Comparison of ENCODE assay signal across 4 cellular contexts in the genomic region with DNA sequence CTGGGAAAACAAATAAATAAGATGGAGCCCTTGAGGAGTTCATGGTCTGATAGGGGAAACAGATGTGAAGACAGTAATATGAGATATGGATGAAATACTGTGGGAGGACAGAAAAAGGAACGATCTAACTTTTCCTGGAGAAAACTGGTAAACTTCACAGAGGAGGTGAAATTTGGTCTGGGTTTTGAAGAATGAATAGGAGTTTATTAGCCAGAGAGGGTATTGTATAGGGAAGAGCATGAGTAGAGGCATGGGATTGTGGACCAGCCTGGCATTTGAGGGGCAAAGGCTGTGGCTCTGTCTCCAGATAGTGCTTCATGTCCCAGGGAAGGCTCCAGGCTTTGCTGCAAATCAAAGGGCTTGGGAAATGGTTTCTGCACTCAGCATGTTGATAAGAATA. TPM values are rescaled to one million over a fixed set of nuclear protein-coding genes. Genes with fewer than 3 reads are reported as not detected.
"Had no signal": no experiment of that assay in that cellular context is flagged by ENCODE, and none has a peak within 500 bp of the region (broad histone marks: within the 10 kb centered on the region; RNA-seq: fewer than 3 reads in every experiment).

No MANE protein-coding gene starts in this region.

- H3K4me3 ChIP-seq: GM12878 had no signal

- DNase-seq: GDM1, GF-D8 had no signal

- ATAC-seq: GM12878 had no signal

RNA-seq across cellular contexts. Expression of gene LPO, which starts 1.6 kb away (rescaled TPM):
- total RNA-seq: G401, GM12878 had no signal

RNA-seq across cellular contexts. Expression of gene MPO, which starts 40.7 kb away (rescaled TPM):
- total RNA-seq: G401 had no signal

RNA-seq across cellular contexts. Expression of gene EPX, which starts 47.5 kb away (rescaled TPM):
- total RNA-seq: G401, GM12878 had no signal
